In the genomic region with DNA sequence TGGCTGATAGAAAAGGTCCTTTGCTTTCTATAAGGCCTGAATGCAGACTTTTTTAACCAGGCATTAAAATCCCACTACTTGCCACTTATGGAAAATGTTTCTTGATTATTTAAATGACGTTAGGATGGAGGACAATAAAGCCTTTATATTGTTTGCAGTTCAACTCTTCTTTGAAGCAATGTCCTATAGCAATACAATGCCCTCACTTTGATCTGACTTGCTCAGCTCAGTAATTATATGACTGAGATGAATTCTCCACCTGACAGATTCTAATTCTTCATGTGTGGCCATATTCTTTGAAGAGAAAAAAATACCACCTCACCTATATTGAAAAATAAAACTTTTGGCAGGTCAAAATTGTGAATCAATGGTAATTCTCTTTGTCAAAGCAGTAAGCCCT, we compare ENCODE assay signal across 2 cellular contexts.
TF ChIP-seq lines count a peak whose summit lies in the region.

No MANE protein-coding gene starts in this region.

TF ChIP-seq in SK-N-SH, 30 proteins besides CTCF, POLR2A, EP300 and RAD21:
- no peak for TF ChIP-seq NRF1 (IDR thresholded peaks at IDR 0.05; ENCODE audit: low read depth, low read length)
- TF ChIP-seq, protein P1, sequence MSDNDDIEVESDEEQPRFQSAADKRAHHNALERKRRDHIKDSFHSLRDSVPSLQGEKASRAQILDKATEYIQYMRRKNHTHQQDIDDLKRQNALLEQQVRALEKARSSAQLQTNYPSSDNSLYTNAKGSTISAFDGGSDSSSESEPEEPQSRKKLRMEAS (IDR thresholded peaks at IDR 0.05; ENCODE audit: low read depth) = no peak
- TF ChIP-seq, protein P2, sequence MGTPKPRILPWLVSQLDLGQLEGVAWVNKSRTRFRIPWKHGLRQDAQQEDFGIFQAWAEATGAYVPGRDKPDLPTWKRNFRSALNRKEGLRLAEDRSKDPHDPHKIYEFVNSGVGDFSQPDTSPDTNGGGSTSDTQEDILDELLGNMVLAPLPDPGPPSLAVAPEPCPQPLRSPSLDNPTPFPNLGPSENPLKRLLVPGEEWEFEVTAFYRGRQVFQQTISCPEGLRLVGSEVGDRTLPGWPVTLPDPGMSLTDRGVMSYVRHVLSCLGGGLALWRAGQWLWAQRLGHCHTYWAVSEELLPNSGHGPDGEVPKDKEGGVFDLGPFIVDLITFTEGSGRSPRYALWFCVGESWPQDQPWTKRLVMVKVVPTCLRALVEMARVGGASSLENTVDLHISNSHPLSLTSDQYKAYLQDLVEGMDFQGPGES (IDR thresholded peaks at IDR 0.05; ENCODE audit: low read depth, low read length) = no peak
- no peak for TF ChIP-seq FOXJ3 (CRISPR knock-in tag; IDR thresholded peaks at IDR 0.05)
- TF ChIP-seq, protein P3, sequence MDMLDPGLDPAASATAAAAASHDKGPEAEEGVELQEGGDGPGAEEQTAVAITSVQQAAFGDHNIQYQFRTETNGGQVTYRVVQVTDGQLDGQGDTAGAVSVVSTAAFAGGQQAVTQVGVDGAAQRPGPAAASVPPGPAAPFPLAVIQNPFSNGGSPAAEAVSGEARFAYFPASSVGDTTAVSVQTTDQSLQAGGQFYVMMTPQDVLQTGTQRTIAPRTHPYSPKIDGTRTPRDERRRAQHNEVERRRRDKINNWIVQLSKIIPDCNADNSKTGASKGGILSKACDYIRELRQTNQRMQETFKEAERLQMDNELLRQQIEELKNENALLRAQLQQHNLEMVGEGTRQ (IDR thresholded peaks at IDR 0.05; ENCODE audit: borderline replicate concordance, low read depth, low read length) = no peak
- TF ChIP-seq EZH2phosphoT487 (IDR thresholded peaks at IDR 0.05; ENCODE audit: borderline replicate concordance, low read depth) = no peak
- TF ChIP-seq TAF1 (IDR thresholded peaks at IDR 0.05; ENCODE audit: borderline replicate concordance, low read depth, low read length) = no peak
- no peak for TF ChIP-seq RXRA (IDR thresholded peaks at IDR 0.05; ENCODE audit: borderline replicate concordance, low read depth)
- no peak for TF ChIP-seq MEF2A (IDR thresholded peaks at IDR 0.05; ENCODE audit: borderline replicate concordance, low read depth)
- TF ChIP-seq ELF1 (IDR thresholded peaks at IDR 0.05) = no peak
- TF ChIP-seq, protein P4, sequence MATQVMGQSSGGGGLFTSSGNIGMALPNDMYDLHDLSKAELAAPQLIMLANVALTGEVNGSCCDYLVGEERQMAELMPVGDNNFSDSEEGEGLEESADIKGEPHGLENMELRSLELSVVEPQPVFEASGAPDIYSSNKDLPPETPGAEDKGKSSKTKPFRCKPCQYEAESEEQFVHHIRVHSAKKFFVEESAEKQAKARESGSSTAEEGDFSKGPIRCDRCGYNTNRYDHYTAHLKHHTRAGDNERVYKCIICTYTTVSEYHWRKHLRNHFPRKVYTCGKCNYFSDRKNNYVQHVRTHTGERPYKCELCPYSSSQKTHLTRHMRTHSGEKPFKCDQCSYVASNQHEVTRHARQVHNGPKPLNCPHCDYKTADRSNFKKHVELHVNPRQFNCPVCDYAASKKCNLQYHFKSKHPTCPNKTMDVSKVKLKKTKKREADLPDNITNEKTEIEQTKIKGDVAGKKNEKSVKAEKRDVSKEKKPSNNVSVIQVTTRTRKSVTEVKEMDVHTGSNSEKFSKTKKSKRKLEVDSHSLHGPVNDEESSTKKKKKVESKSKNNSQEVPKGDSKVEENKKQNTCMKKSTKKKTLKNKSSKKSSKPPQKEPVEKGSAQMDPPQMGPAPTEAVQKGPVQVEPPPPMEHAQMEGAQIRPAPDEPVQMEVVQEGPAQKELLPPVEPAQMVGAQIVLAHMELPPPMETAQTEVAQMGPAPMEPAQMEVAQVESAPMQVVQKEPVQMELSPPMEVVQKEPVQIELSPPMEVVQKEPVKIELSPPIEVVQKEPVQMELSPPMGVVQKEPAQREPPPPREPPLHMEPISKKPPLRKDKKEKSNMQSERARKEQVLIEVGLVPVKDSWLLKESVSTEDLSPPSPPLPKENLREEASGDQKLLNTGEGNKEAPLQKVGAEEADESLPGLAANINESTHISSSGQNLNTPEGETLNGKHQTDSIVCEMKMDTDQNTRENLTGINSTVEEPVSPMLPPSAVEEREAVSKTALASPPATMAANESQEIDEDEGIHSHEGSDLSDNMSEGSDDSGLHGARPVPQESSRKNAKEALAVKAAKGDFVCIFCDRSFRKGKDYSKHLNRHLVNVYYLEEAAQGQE (IDR thresholded peaks at IDR 0.05; ENCODE audit: low read depth, low read length) = no peak
- TF ChIP-seq FOSL2 (IDR thresholded peaks at IDR 0.05; ENCODE audit: borderline replicate concordance, low read depth) = no peak
- TF ChIP-seq FOXM1 (IDR thresholded peaks at IDR 0.05; ENCODE audit: low read depth) = no peak
- TF ChIP-seq RFX5 (IDR thresholded peaks at IDR 0.05; ENCODE audit: low read length) = no peak
- TF ChIP-seq YY1 (IDR thresholded peaks at IDR 0.05; ENCODE audit: low read depth) = no peak

TF ChIP-seq in SK-N-SH treated with all-trans-retinoic acid at 6 μM for 48 hours, 23 proteins besides CTCF, POLR2A, EP300 and RAD21:
- TF ChIP-seq SNAI2 (CRISPR knock-in tag; IDR thresholded peaks at IDR 0.05) (no peak), ZNF565 (CRISPR knock-in tag; conservative IDR thresholded peaks at IDR 0.05; ENCODE audit: low read depth) (no peak), PPARA (CRISPR knock-in tag; IDR thresholded peaks at IDR 0.05; ENCODE audit: borderline replicate concordance) (no peak), ZNF70 (CRISPR knock-in tag; IDR thresholded peaks at IDR 0.05) (no peak), RARB (CRISPR knock-in tag; IDR thresholded peaks at IDR 0.05) (no peak), ESRRG (CRISPR knock-in tag; IDR thresholded peaks at IDR 0.05) (no peak), ISL1 (CRISPR knock-in tag; IDR thresholded peaks at IDR 0.05) (no peak), ZFP3 (CRISPR knock-in tag; IDR thresholded peaks at IDR 0.05) (no peak), ARNTL (CRISPR knock-in tag; IDR thresholded peaks at IDR 0.05; ENCODE audit: borderline replicate concordance, low read depth) (no peak), CSDC2 (CRISPR knock-in tag; IDR thresholded peaks at IDR 0.05) (no peak), TCF4 (CRISPR knock-in tag; IDR thresholded peaks at IDR 0.05; ENCODE audit: borderline replicate concordance) (no peak), ZFP30 (CRISPR knock-in tag; IDR thresholded peaks at IDR 0.05) (no peak), TOX (CRISPR knock-in tag; IDR thresholded peaks at IDR 0.05; ENCODE audit: borderline replicate concordance) (no peak), GLIS3 (CRISPR knock-in tag; IDR thresholded peaks at IDR 0.05) (no peak), BACH2 (CRISPR knock-in tag; IDR thresholded peaks at IDR 0.05; ENCODE audit: borderline replicate concordance) (no peak)
- TF ChIP-seq, protein P5, sequence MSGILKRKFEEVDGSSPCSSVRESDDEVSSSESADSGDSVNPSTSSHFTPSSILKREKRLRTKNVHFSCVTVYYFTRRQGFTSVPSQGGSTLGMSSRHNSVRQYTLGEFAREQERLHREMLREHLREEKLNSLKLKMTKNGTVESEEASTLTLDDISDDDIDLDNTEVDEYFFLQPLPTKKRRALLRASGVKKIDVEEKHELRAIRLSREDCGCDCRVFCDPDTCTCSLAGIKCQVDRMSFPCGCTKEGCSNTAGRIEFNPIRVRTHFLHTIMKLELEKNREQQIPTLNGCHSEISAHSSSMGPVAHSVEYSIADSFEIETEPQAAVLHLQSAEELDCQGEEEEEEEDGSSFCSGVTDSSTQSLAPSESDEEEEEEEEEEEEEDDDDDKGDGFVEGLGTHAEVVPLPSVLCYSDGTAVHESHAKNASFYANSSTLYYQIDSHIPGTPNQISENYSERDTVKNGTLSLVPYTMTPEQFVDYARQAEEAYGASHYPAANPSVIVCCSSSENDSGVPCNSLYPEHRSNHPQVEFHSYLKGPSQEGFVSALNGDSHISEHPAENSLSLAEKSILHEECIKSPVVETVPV (CRISPR knock-in tag; IDR thresholded peaks at IDR 0.05) = no peak
- TF ChIP-seq, protein P6, sequence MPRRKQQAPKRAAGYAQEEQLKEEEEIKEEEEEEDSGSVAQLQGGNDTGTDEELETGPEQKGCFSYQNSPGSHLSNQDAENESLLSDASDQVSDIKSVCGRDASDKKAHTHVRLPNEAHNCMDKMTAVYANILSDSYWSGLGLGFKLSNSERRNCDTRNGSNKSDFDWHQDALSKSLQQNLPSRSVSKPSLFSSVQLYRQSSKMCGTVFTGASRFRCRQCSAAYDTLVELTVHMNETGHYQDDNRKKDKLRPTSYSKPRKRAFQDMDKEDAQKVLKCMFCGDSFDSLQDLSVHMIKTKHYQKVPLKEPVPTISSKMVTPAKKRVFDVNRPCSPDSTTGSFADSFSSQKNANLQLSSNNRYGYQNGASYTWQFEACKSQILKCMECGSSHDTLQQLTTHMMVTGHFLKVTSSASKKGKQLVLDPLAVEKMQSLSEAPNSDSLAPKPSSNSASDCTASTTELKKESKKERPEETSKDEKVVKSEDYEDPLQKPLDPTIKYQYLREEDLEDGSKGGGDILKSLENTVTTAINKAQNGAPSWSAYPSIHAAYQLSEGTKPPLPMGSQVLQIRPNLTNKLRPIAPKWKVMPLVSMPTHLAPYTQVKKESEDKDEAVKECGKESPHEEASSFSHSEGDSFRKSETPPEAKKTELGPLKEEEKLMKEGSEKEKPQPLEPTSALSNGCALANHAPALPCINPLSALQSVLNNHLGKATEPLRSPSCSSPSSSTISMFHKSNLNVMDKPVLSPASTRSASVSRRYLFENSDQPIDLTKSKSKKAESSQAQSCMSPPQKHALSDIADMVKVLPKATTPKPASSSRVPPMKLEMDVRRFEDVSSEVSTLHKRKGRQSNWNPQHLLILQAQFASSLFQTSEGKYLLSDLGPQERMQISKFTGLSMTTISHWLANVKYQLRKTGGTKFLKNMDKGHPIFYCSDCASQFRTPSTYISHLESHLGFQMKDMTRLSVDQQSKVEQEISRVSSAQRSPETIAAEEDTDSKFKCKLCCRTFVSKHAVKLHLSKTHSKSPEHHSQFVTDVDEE (CRISPR knock-in tag; IDR thresholded peaks at IDR 0.05) = no peak
- TF ChIP-seq, protein P7, sequence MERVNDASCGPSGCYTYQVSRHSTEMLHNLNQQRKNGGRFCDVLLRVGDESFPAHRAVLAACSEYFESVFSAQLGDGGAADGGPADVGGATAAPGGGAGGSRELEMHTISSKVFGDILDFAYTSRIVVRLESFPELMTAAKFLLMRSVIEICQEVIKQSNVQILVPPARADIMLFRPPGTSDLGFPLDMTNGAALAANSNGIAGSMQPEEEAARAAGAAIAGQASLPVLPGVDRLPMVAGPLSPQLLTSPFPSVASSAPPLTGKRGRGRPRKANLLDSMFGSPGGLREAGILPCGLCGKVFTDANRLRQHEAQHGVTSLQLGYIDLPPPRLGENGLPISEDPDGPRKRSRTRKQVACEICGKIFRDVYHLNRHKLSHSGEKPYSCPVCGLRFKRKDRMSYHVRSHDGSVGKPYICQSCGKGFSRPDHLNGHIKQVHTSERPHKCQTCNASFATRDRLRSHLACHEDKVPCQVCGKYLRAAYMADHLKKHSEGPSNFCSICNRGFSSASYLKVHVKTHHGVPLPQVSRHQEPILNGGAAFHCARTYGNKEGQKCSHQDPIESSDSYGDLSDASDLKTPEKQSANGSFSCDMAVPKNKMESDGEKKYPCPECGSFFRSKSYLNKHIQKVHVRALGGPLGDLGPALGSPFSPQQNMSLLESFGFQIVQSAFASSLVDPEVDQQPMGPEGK (CRISPR knock-in tag; IDR thresholded peaks at IDR 0.05; ENCODE audit: borderline replicate concordance) = no peak
- TF ChIP-seq, protein P8, sequence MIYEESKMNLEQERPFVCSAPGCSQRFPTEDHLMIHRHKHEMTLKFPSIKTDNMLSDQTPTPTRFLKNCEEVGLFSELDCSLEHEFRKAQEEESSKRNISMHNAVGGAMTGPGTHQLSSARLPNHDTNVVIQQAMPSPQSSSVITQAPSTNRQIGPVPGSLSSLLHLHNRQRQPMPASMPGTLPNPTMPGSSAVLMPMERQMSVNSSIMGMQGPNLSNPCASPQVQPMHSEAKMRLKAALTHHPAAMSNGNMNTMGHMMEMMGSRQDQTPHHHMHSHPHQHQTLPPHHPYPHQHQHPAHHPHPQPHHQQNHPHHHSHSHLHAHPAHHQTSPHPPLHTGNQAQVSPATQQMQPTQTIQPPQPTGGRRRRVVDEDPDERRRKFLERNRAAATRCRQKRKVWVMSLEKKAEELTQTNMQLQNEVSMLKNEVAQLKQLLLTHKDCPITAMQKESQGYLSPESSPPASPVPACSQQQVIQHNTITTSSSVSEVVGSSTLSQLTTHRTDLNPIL (CRISPR knock-in tag; IDR thresholded peaks at IDR 0.05; ENCODE audit: low read depth) = no peak
